Comparison of ENCODE assay signal across 15 cellular contexts in the genomic region with DNA sequence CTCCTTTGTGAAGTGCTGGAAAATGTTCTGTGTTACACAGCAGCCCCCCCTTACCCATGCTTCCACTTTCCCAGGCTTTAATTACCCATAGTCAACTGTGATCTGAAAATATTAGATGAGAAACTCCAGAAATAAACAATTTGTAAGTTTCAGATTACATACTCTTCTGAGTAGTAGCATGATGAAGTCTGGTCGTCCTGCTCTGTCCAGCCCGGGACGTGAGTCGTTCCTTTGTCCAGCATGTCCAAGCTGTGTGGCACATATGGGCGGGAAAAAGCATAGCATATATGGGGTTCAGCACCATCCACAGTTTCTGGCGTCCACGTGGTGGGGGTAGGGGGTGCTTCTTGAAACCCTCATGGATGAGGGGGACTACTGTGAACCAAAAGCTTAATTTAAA.
DNase-seq lines count a peak whose midpoint lies in the region; ATAC-seq and TF ChIP-seq lines count a peak whose summit lies in the region.
"Had no signal": no experiment of that assay in that cellular context is flagged by ENCODE, and none has a peak within 500 bp of the region (broad histone marks: within the 10 kb centered on the region; RNA-seq: fewer than 3 reads in every experiment).

No MANE protein-coding gene starts in this region.

- H3K4me1 ChIP-seq in PC-3 (ENCODE audit: insufficient read depth, low read length) = no peaks in the 10 kb centered on the region
- no peaks in the 10 kb centered on the region for H3K4me1 ChIP-seq in neural progenitor cell
- H3K4me1 ChIP-seq: Caco-2, HAP-1 had no signal

- H3F3A ChIP-seq in PC-3 (ENCODE audit: low read length, unreplicated experiment) (no peaks in the 10 kb centered on the region), neural progenitor cell (ENCODE audit: low read depth) (no peaks in the 10 kb centered on the region)

- H3K4me3 ChIP-seq in PC-3 (ENCODE audit: low read length) = no peak overlapping the region
- no peak overlapping the region for H3K4me3 ChIP-seq in neural progenitor cell
- H3K4me3 ChIP-seq: GM23338, HAP-1 had no signal

- H3K27ac Mint-ChIP-seq in neural progenitor cell (peak overlapping the region; percentile 57), MCF 10A (ENCODE audit: low read depth, unreplicated experiment) (no peak overlapping the region)
- H3K27ac Mint-ChIP-seq: CD4-positive, CD25-positive, alpha-beta regulatory T cell; CD8-positive, alpha-beta T cell; GM23338; HFFc6 had no signal

- H3K36me3 ChIP-seq in PC-3 (ENCODE audit: low read depth, low read length) = no peaks in the 10 kb centered on the region
- no peaks in the 10 kb centered on the region for H3K36me3 ChIP-seq in neural progenitor cell
- H3K36me3 ChIP-seq: HAP-1 had no signal

- no peaks in the 10 kb centered on the region for H3K9me2 ChIP-seq in PC-3 (replicated peaks; ENCODE audit: low read length)

- BruUV-seq in PC-3 (replicated peaks; lab: Mats Ljungman, UMichigan) = no TSS peak
- BruUV-seq in MCF 10A (replicated peaks; lab: Mats Ljungman, UMichigan) = no TSS peak

- H3K9me3 ChIP-seq in PC-3 (ENCODE audit: low read length) (no peaks in the 10 kb centered on the region), neural progenitor cell (ENCODE audit: low read depth) (no peaks in the 10 kb centered on the region)
- H3K9me3 ChIP-seq: Caco-2, HAP-1 had no signal

- no peaks in the 10 kb centered on the region for H3K4me1 Mint-ChIP-seq in neural progenitor cell
- H3K4me1 Mint-ChIP-seq in MCF 10A (ENCODE audit: insufficient read depth, unreplicated experiment) = no peaks in the 10 kb centered on the region

- H3K4me3 Mint-ChIP-seq in neural progenitor cell (no peak overlapping the region), MCF 10A (ENCODE audit: unreplicated experiment) (no peak overlapping the region)
- H3K4me3 Mint-ChIP-seq: CD4-positive, CD25-positive, alpha-beta regulatory T cell; CD8-positive, alpha-beta T cell; GM23338; HFFc6 had no signal

- no peaks in the 10 kb centered on the region for H4K20me1 ChIP-seq in PC-3 (ENCODE audit: low read length)
- peaks cover 3% of the 10 kb centered on the region for H4K20me1 ChIP-seq in neural progenitor cell (ENCODE audit: low read depth)

- H3K27ac ChIP-seq in PC-3 (ENCODE audit: low read length) (peak overlapping the region; percentile 41), neural progenitor cell (no peak overlapping the region)

- peaks cover 15% of the 10 kb centered on the region for H3K36me3 Mint-ChIP-seq in neural progenitor cell
- H3K36me3 Mint-ChIP-seq in MCF 10A (ENCODE audit: insufficient read depth, unreplicated experiment) = no peaks in the 10 kb centered on the region

- H3K27me3 Mint-ChIP-seq in neural progenitor cell (ENCODE audit: insufficient read depth, low read depth) (peaks cover 6% of the 10 kb centered on the region), MCF 10A (ENCODE audit: insufficient read depth, unreplicated experiment) (no peaks in the 10 kb centered on the region)
- H3K27me3 Mint-ChIP-seq: CD4-positive, CD25-positive, alpha-beta regulatory T cell had no signal

- H3K79me2 ChIP-seq in PC-3 (ENCODE audit: low read length) = no peaks in the 10 kb centered on the region
- H3K79me2 ChIP-seq in neural progenitor cell (ENCODE audit: low read depth) = no peaks in the 10 kb centered on the region

- H2AFZ ChIP-seq in PC-3 (ENCODE audit: low read length) (no peak overlapping the region), neural progenitor cell (replicated peaks) (no peak overlapping the region)
- H2AFZ ChIP-seq: GM23338 had no signal

- CTCF ChIA-PET in PC-3 (lab: Charles Lee) (no interaction called here), MCF 10A (lab: Yijun Ruan, JAX) (interaction anchor here (0.6 kb wide), 1 partner anchor 371 kb away, joined by 3 read pairs; no protein-coding TSS in a partner anchor)

- intact Hi-C loops in PC-3 (cut with micrococcal nuclease) = no loop called here
- intact Hi-C loops in MCF 10A (cut with micrococcal nuclease) = no loop called here

- TF ChIP-seq CTCF in PC-3 (conservative IDR thresholded peaks at IDR 0.05; ENCODE audit: low read depth, low read length) (no peak), neural progenitor cell (IDR thresholded peaks at IDR 0.05) (no peak), MCF 10A (IDR thresholded peaks at IDR 0.05; ENCODE audit: unreplicated experiment) (no peak)

- H3K27me3 ChIP-seq in PC-3 (ENCODE audit: low read length) = no peaks in the 10 kb centered on the region
- H3K27me3 ChIP-seq in neural progenitor cell = no peaks in the 10 kb centered on the region

- POLR2A ChIA-PET in PC-3 (lab: Charles Lee; ENCODE audit: unreplicated experiment) (no interaction called here), MCF 10A (lab: Yijun Ruan, JAX) (no interaction called here)

- H3K4me2 ChIP-seq in PC-3 (ENCODE audit: low read length) (no peak overlapping the region), neural progenitor cell (no peak overlapping the region)
- H3K4me2 ChIP-seq: GM23338 had no signal

- no peak for DNase-seq in PC-3
- peak; percentile 6 for DNase-seq in iris pigment epithelial cell (ENCODE audit: low read depth)
- DNase-seq in neural progenitor cell (ENCODE audit: low spot score) = no peak
- no peak for DNase-seq in MCF 10A (ENCODE audit: unreplicated experiment)
- no peak for DNase-seq in H4 (ENCODE audit: low spot score)
- DNase-seq: C1 segment of cervical spinal cord; Caco-2; CD4-positive, CD25-positive, alpha-beta regulatory T cell; CD8-positive, alpha-beta T cell; DMS153; DND-41; HFFc6 had no signal

- no peaks in the 10 kb centered on the region for H3K9me3 Mint-ChIP-seq in neural progenitor cell
- H3K9me3 Mint-ChIP-seq in MCF 10A (ENCODE audit: unreplicated experiment) = no peaks in the 10 kb centered on the region
- H3K9me3 Mint-ChIP-seq: CD4-positive, CD25-positive, alpha-beta regulatory T cell; CD8-positive, alpha-beta T cell; GM23338; HFFc6 had no signal

- no peak for ATAC-seq in PC-3
- ATAC-seq in GM21360 (IDR thresholded peaks at IDR 0.05; ENCODE audit: unreplicated experiment) = no peak
- ATAC-seq: CD8-positive, alpha-beta T cell had no signal

- H3K9ac ChIP-seq in PC-3 (ENCODE audit: low read length) = peak overlapping the region; percentile 17; the same call in 1 of the 2 replicates
- no peak overlapping the region for H3K9ac ChIP-seq in neural progenitor cell
